ENCODE assay signal across 1 cellular context in the genomic region with DNA sequence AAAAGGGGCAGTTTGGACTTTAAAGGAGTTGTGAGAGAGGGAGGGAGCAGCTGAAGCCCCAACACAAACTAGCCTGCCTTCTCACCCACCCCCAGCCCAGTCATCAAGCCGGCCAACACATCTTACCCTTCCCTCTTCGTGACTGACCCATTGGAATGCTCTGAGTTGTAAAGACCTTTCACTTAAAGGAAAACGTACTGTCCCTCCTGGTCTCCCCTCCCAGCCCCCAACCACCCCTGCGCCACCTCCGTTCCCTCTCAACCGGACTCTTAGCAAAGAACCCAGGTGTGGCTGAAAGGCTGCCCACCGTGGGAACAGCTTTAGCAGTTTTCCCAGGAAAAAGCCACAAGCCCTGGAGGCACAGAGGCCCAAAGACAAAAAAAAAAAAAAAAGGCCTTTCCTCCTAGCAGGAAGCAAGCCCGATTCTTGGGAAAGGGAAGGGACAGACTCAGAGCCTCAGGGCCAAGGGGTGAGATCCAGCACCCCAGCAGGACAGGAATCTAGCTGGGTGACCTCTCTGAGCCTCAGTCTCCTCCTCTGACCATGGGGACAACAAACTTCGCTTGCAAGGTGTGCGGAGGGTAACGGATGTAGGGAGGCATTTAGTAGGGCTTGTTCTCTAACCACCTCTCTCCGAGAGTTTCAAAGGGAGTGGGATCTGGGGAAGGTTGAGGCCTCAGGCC.
TF ChIP-seq lines count a peak whose summit lies in the region.

No MANE protein-coding gene starts in this region.

TF ChIP-seq in endothelial cell of umbilical vein, 7 proteins besides CTCF, POLR2A, EP300 and RAD21 (continued from another document):
- TF ChIP-seq MYC (IDR thresholded peaks at IDR 0.05; ENCODE audit: low read depth, low read length) = no peak
- no peak for TF ChIP-seq POLR2AphosphoS5 (IDR thresholded peaks at IDR 0.05; ENCODE audit: insufficient read depth, low read depth, low read length)
- TF ChIP-seq FOS (IDR thresholded peaks at IDR 0.05; ENCODE audit: borderline replicate concordance, insufficient read depth, low read length) = no peak
